Comparison of ENCODE assay signal across 8 cellular contexts in genomic region chr19:4140237-4140711, GRCh38. TPM values are rescaled to one million over a fixed set of nuclear protein-coding genes. Genes with fewer than 3 reads are reported as not detected.
A peak's percentile ranks its signal among the peaks of the same experiment; 100 is the strongest.
DNase-seq lines count a peak whose midpoint lies in the region; ATAC-seq, FAIRE-seq and TF ChIP-seq lines count a peak whose summit lies in the region.

No MANE protein-coding gene starts in this region.

- H3K27ac Mint-ChIP-seq in CD8-positive, alpha-beta T cell = no peak overlapping the region
- peak overlapping the region; percentile 89; the same call in 1 of the 2 replicates for H3K27ac Mint-ChIP-seq in GM23338
- H3K27ac Mint-ChIP-seq in activated CD4-positive, alpha-beta T cell treated with anti-CD3 and anti-CD28 coated beads, Interleukin-2, amount 10 ng/mL, durations not matched to agents 7 days and 5 days = no peak overlapping the region

- H2AFZ ChIP-seq in GM23338 = peak overlapping the region; percentile 60; the same call in 1 of the 2 replicates
- no peak overlapping the region for H2AFZ ChIP-seq in parathyroid adenoma

- H3K9me3 ChIP-seq in CD8-positive, alpha-beta T cell (ENCODE audit: low read length) = no peaks in the 10 kb centered on the region
- H3K9me3 ChIP-seq in parathyroid adenoma (ENCODE audit: control insufficient read depth, low read length) = no peaks in the 10 kb centered on the region

- H3K4me3 Mint-ChIP-seq in CD8-positive, alpha-beta T cell = no peak overlapping the region
- no peak overlapping the region for H3K4me3 Mint-ChIP-seq in GM23338
- no peak overlapping the region for H3K4me3 Mint-ChIP-seq in activated CD4-positive, alpha-beta T cell treated with anti-CD3 and anti-CD28 coated beads, Interleukin-2, amount 10 ng/mL, durations not matched to agents 7 days and 5 days

- no peak for FAIRE-seq in frontal cortex (lab: Jason Lieb, UNC)

- no peaks in the 10 kb centered on the region for H3K9me3 Mint-ChIP-seq in CD8-positive, alpha-beta T cell
- no peaks in the 10 kb centered on the region; the same call in 2 of the 3 replicates for H3K9me3 Mint-ChIP-seq in GM23338
- H3K9me3 Mint-ChIP-seq in activated CD4-positive, alpha-beta T cell treated with anti-CD3 and anti-CD28 coated beads, Interleukin-2, amount 10 ng/mL, durations not matched to agents 7 days and 5 days = no peaks in the 10 kb centered on the region

- peak; percentile 69 for ATAC-seq in CD8-positive, alpha-beta T cell
- ATAC-seq in GM23338 = peak; percentile 98
- no peak for ATAC-seq in HG02678 (IDR thresholded peaks at IDR 0.05; ENCODE audit: unreplicated experiment)
- no peak for ATAC-seq in GM18907 (IDR thresholded peaks at IDR 0.05; ENCODE audit: unreplicated experiment)

- H3K36me3 Mint-ChIP-seq in CD8-positive, alpha-beta T cell = no peaks in the 10 kb centered on the region
- no peaks in the 10 kb centered on the region for H3K36me3 Mint-ChIP-seq in GM23338 (ENCODE audit: low read depth)
- H3K36me3 Mint-ChIP-seq in activated CD4-positive, alpha-beta T cell treated with anti-CD3 and anti-CD28 coated beads, Interleukin-2, amount 10 ng/mL, durations not matched to agents 7 days and 5 days (ENCODE audit: low read depth) = no peaks in the 10 kb centered on the region

- POLR2A ChIA-PET in CD8-positive, alpha-beta T cell (lab: Charles Lee) = interaction anchor here (0.9 to 1.5 kb wide), 8 partner anchors 36 to 154 kb away, joined by 3 to 8 read pairs (median 4); partner anchors contain the start of gene EEF2
- POLR2A ChIA-PET in activated CD4-positive, alpha-beta T cell treated with anti-CD3 and anti-CD28 coated beads, Interleukin-2, amount 10 ng/mL, durations not matched to agents 7 days and 5 days (lab: Charles Lee) = interaction anchor here (0.6 kb wide), 1 partner anchor 66 kb away, joined by 3 read pairs; no protein-coding TSS in a partner anchor

- intact Hi-C loops in CD8-positive, alpha-beta T cell (cut with DNase I, micrococcal nuclease) = loop anchor here in 1 of 2 experiments (1.0 to 2.0 kb wide), 2 partner anchors 64 to 473 kb away; no protein-coding TSS in a partner anchor

- CTCF ChIA-PET in CD8-positive, alpha-beta T cell (lab: Charles Lee) = interaction anchor here (0.6 to 3.7 kb wide), 44 partner anchors 8 to 531 kb away, joined by 3 to 25 read pairs (median 5); partner anchors contain the start of genes CREB3L3, EEF2 and PIAS4
- CTCF ChIA-PET in activated CD4-positive, alpha-beta T cell treated with anti-CD3 and anti-CD28 coated beads, Interleukin-2, amount 10 ng/mL, durations not matched to agents 7 days and 5 days (lab: Charles Lee) = interaction anchor here (0.6 to 2.9 kb wide), 40 partner anchors 8 to 449 kb away, joined by 3 to 19 read pairs (median 4); partner anchors contain the start of genes CREB3L3, EEF2 and PIAS4

- H3K79me2 ChIP-seq in GM23338 (replicated peaks; ENCODE audit: insufficient read depth) = no peaks in the 10 kb centered on the region
- no peaks in the 10 kb centered on the region for H3K79me2 ChIP-seq in parathyroid adenoma

- no peak overlapping the region for H3K27ac ChIP-seq in CD8-positive, alpha-beta T cell (ENCODE audit: low read depth, low read length)
- H3K27ac ChIP-seq in GM23338 (ENCODE audit: low read depth) (no peak overlapping the region), parathyroid adenoma (no peak overlapping the region)

- TF ChIP-seq CTCF in CD8-positive, alpha-beta T cell (IDR thresholded peaks at IDR 0.05) = no peak
- TF ChIP-seq CTCF in GM23338 (conservative IDR thresholded peaks at IDR 0.05; ENCODE audit: low read depth in 2 of 2) (peak; percentile 66 to 75), parathyroid adenoma (IDR thresholded peaks at IDR 0.05) (peak; percentile 45)

- peak in 2 of 7 experiments; percentile 17 to 53 for DNase-seq in CD8-positive, alpha-beta T cell
- peak; percentile 94 for DNase-seq in GM23338 (ENCODE audit: low spot score)
- peak; percentile 36 for DNase-seq in NCI-H345 treated with DMSO at 0.1 percent for 48 hours (lab: John Stamatoyannopoulos, UW; ENCODE audit: unreplicated experiment)
- peak; percentile 35 for DNase-seq in activated CD4-positive, alpha-beta T cell treated with anti-CD3 and anti-CD28 coated beads, Interleukin-2, amount 10 ng/mL, durations not matched to agents 7 days and 5 days
- DNase-seq in frontal cortex (ENCODE audit: low spot score in 2 of 2) = peak; percentile 48 to 65

- no peaks in the 10 kb centered on the region for H4K20me1 ChIP-seq in GM23338 (replicated peaks; ENCODE audit: insufficient read depth)

- H3K4me2 ChIP-seq in GM23338 = peak overlapping the region; percentile 44; the same call in 1 of the 2 replicates
- H3K4me2 ChIP-seq in parathyroid adenoma (ENCODE audit: low read length) = no peak overlapping the region

- H3K27me3 ChIP-seq in CD8-positive, alpha-beta T cell (ENCODE audit: insufficient read depth, low read length) = no peaks in the 10 kb centered on the region
- H3K27me3 ChIP-seq in GM23338 (ENCODE audit: insufficient read depth) (no peaks in the 10 kb centered on the region), parathyroid adenoma (ENCODE audit: control insufficient read depth, insufficient read depth, low read length) (no peaks in the 10 kb centered on the region)

- H3F3A ChIP-seq in GM23338 (replicated peaks; ENCODE audit: low read depth) = no peaks in the 10 kb centered on the region

- H3K9ac ChIP-seq in parathyroid adenoma = no peak overlapping the region

- no peaks in the 10 kb centered on the region for H3K36me3 ChIP-seq in CD8-positive, alpha-beta T cell (ENCODE audit: insufficient read depth, low read length)
- H3K36me3 ChIP-seq in GM23338 (ENCODE audit: insufficient read depth) (no peaks in the 10 kb centered on the region), parathyroid adenoma (ENCODE audit: control insufficient read depth, insufficient read depth, low read length) (no peaks in the 10 kb centered on the region)

- no peak overlapping the region for H3K4me3 ChIP-seq in CD8-positive, alpha-beta T cell (ENCODE audit: low read depth, low read length)
- H3K4me3 ChIP-seq in GM23338 (no peak overlapping the region), parathyroid adenoma (ENCODE audit: low read depth, low read length) (no peak overlapping the region)

- H3K4me1 Mint-ChIP-seq in CD8-positive, alpha-beta T cell (ENCODE audit: low read depth) = peaks cover 8% of the 10 kb centered on the region
- H3K4me1 Mint-ChIP-seq in GM23338 = peaks cover 3% of the 10 kb centered on the region; the same call in 1 of the 3 replicates
- H3K4me1 Mint-ChIP-seq in activated CD4-positive, alpha-beta T cell treated with anti-CD3 and anti-CD28 coated beads, Interleukin-2, amount 10 ng/mL, durations not matched to agents 7 days and 5 days = peaks cover 15% of the 10 kb centered on the region

- H3K9me2 ChIP-seq in GM23338 (ENCODE audit: insufficient read depth) = no peaks in the 10 kb centered on the region

- H3K4me1 ChIP-seq in CD8-positive, alpha-beta T cell (ENCODE audit: insufficient read depth, low read length) = peaks cover 8% of the 10 kb centered on the region
- no peaks in the 10 kb centered on the region for H3K4me1 ChIP-seq in GM23338 (ENCODE audit: insufficient read depth)
- H3K4me1 ChIP-seq in parathyroid adenoma = no peaks in the 10 kb centered on the region

- H3K27me3 Mint-ChIP-seq in CD8-positive, alpha-beta T cell (ENCODE audit: low read depth) = peaks cover 11% of the 10 kb centered on the region
- peaks cover 11% of the 10 kb centered on the region for H3K27me3 Mint-ChIP-seq in GM23338 (ENCODE audit: insufficient read depth, low read depth, poor library complexity)
- H3K27me3 Mint-ChIP-seq in activated CD4-positive, alpha-beta T cell treated with anti-CD3 and anti-CD28 coated beads, Interleukin-2, amount 10 ng/mL, durations not matched to agents 7 days and 5 days = peaks cover 5% of the 10 kb centered on the region

RNA-seq across cellular contexts. Expression of gene CREB3L3, which starts 13.2 kb away (rescaled TPM):
- total RNA-seq in CD8-positive, alpha-beta T cell = not detected
- not detected in 2 replicates for total RNA-seq in GM23338 (2014; rRNA removed; shearing (Covaris generic))
- polyA plus RNA-seq in GM23338 (2016; fragmentation: Nextera tagmentation; extraction: Ambion mirVana) = 0.26 and 0.42 TPM in 2 replicates
- total RNA-seq in activated CD4-positive, alpha-beta T cell treated with anti-CD3 and anti-CD28 coated beads, Interleukin-2, amount 10 ng/mL, durations not matched to agents 7 days and 5 days = under 1 TPM in 1 of 2 experiments, not detected in 1; 0.07 TPM
- not detected for total RNA-seq in frontal cortex

RNA-seq across cellular contexts. Expression of gene MAP2K2, which starts 16.4 kb away (rescaled TPM):
- 10 to 100 TPM; 73.9 to 76.8 TPM for total RNA-seq in CD8-positive, alpha-beta T cell
- 140 and 151 TPM in 2 replicates for total RNA-seq in GM23338 (2014; rRNA removed; shearing (Covaris generic))
- 99.7 and 108 TPM in 2 replicates for polyA plus RNA-seq in GM23338 (2016; fragmentation: Nextera tagmentation; extraction: Ambion mirVana)
- 100 to 1,000 TPM; 175 to 202 TPM for total RNA-seq in activated CD4-positive, alpha-beta T cell treated with anti-CD3 and anti-CD28 coated beads, Interleukin-2, amount 10 ng/mL, durations not matched to agents 7 days and 5 days
- 99.1 TPM for total RNA-seq in frontal cortex

RNA-seq across cellular contexts. Expression of gene SIRT6, which starts 42.1 kb away (rescaled TPM):
- total RNA-seq in CD8-positive, alpha-beta T cell = 10 to 100 TPM; 12.0 to 13.0 TPM
- 15.8 and 26.7 TPM in 2 replicates for total RNA-seq in GM23338 (2014; rRNA removed; shearing (Covaris generic))
- 18.9 and 19.3 TPM in 2 replicates for polyA plus RNA-seq in GM23338 (2016; fragmentation: Nextera tagmentation; extraction: Ambion mirVana)
- 10 to 100 TPM; 31.3 to 35.2 TPM for total RNA-seq in activated CD4-positive, alpha-beta T cell treated with anti-CD3 and anti-CD28 coated beads, Interleukin-2, amount 10 ng/mL, durations not matched to agents 7 days and 5 days
- 10.2 TPM for total RNA-seq in frontal cortex

RNA-seq across cellular contexts. Expression of gene ANKRD24, which starts 42.2 kb away (rescaled TPM):
- total RNA-seq in CD8-positive, alpha-beta T cell = 1 to 10 TPM in 1 of 2 experiments, under 1 TPM in 1; 0.83 to 1.2 TPM
- 13.4 and 18.0 TPM in 2 replicates for total RNA-seq in GM23338 (2014; rRNA removed; shearing (Covaris generic))
- polyA plus RNA-seq in GM23338 (2016; fragmentation: Nextera tagmentation; extraction: Ambion mirVana) = 3.7 and 4.5 TPM in 2 replicates
- total RNA-seq in activated CD4-positive, alpha-beta T cell treated with anti-CD3 and anti-CD28 coated beads, Interleukin-2, amount 10 ng/mL, durations not matched to agents 7 days and 5 days = under 1 TPM; 0.60 to 0.72 TPM
- total RNA-seq in frontal cortex = 8.2 TPM

Comparison
In these comparisons a context has a peak if more than half of its experiments do, and no peak if none do; other contexts are left out.
1. ATAC-seq: peak in CD8-positive, alpha-beta T cell (single experiment) and GM23338 (single experiment); none in HG02678 (single experiment) and GM18907 (single experiment).